ENCODE assay signal across 3 cellular contexts in the genomic region with DNA sequence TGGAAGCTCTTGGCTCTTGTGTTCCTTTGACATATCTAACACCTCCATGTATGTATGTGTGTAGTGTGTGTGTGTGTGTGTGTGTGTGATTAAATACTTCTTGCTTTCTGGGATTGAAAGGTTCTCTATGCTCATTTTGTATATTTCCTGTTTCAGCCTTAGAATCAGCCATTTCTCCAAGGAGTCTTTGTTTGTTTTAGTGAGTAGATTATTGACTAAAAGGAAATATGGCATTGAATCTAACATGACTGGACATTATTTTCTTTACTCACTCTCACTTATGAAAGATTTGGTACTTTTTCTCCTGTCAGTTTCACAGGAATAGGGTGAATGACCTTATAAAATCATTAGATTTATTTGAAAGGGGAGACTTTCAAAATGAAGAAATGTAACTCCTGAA.
TF ChIP-seq lines count a peak whose summit lies in the region.

No MANE protein-coding gene starts in this region.

TF ChIP-seq in SK-N-SH, 30 proteins besides CTCF, POLR2A, EP300 and RAD21 (continued from another document):
- TF ChIP-seq, protein P1, sequence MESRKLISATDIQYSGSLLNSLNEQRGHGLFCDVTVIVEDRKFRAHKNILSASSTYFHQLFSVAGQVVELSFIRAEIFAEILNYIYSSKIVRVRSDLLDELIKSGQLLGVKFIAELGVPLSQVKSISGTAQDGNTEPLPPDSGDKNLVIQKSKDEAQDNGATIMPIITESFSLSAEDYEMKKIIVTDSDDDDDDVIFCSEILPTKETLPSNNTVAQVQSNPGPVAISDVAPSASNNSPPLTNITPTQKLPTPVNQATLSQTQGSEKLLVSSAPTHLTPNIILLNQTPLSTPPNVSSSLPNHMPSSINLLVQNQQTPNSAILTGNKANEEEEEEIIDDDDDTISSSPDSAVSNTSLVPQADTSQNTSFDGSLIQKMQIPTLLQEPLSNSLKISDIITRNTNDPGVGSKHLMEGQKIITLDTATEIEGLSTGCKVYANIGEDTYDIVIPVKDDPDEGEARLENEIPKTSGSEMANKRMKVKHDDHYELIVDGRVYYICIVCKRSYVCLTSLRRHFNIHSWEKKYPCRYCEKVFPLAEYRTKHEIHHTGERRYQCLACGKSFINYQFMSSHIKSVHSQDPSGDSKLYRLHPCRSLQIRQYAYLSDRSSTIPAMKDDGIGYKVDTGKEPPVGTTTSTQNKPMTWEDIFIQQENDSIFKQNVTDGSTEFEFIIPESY (IDR thresholded peaks at IDR 0.05; ENCODE audit: borderline replicate concordance, low read depth): no peak
- no peak for TF ChIP-seq JUND (IDR thresholded peaks at IDR 0.05)
- no peak for TF ChIP-seq FOSL2 (IDR thresholded peaks at IDR 0.05; ENCODE audit: borderline replicate concordance, low read depth)

TF ChIP-seq in SK-N-SH treated with all-trans-retinoic acid at 6 μM for 48 hours, 23 proteins besides CTCF, POLR2A, EP300 and RAD21 (continued from another document):
- TF ChIP-seq CSDC2 (CRISPR knock-in tag; IDR thresholded peaks at IDR 0.05) (no peak), ZC3H10 (CRISPR knock-in tag; IDR thresholded peaks at IDR 0.05) (no peak), TOX (CRISPR knock-in tag; IDR thresholded peaks at IDR 0.05; ENCODE audit: borderline replicate concordance) (no peak)

TF ChIP-seq in HepG2, 621 proteins besides CTCF, POLR2A, EP300 and RAD21 (continued from another document):
- TF ChIP-seq, protein P2, sequence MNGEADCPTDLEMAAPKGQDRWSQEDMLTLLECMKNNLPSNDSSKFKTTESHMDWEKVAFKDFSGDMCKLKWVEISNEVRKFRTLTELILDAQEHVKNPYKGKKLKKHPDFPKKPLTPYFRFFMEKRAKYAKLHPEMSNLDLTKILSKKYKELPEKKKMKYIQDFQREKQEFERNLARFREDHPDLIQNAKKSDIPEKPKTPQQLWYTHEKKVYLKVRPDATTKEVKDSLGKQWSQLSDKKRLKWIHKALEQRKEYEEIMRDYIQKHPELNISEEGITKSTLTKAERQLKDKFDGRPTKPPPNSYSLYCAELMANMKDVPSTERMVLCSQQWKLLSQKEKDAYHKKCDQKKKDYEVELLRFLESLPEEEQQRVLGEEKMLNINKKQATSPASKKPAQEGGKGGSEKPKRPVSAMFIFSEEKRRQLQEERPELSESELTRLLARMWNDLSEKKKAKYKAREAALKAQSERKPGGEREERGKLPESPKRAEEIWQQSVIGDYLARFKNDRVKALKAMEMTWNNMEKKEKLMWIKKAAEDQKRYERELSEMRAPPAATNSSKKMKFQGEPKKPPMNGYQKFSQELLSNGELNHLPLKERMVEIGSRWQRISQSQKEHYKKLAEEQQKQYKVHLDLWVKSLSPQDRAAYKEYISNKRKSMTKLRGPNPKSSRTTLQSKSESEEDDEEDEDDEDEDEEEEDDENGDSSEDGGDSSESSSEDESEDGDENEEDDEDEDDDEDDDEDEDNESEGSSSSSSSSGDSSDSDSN (CRISPR knock-in tag; IDR thresholded peaks at IDR 0.05): no peak
- TF ChIP-seq ZNF296 (CRISPR knock-in tag; conservative IDR thresholded peaks at IDR 0.05) (no peak), CHD4 (IDR thresholded peaks at IDR 0.05; ENCODE audit: borderline replicate concordance, low read length) (no peak), KDM5A (IDR thresholded peaks at IDR 0.05; ENCODE audit: borderline replicate concordance, low read length) (no peak), RBM39 (IDR thresholded peaks at IDR 0.05; ENCODE audit: low read depth, low read length, poor library complexity, severe bottlenecking) (no peak), SATB2 (CRISPR knock-in tag; IDR thresholded peaks at IDR 0.05) (no peak), ZSCAN29 (CRISPR knock-in tag; conservative IDR thresholded peaks at IDR 0.05) (no peak), ZSCAN12 (CRISPR knock-in tag; IDR thresholded peaks at IDR 0.05) (no peak), ARNT2 (CRISPR knock-in tag; IDR thresholded peaks at IDR 0.05; ENCODE audit: low read depth) (no peak)
